Comparison of ENCODE assay signal across 1 cellular context in genomic region chr11:68012044-68012842, GRCh38.
TF ChIP-seq lines count a peak whose summit lies in the region.

No MANE protein-coding gene starts in this region.

TF ChIP-seq in IMR-90, 13 proteins besides CTCF, POLR2A, EP300 and RAD21:
- TF ChIP-seq SMC3 (IDR thresholded peaks at IDR 0.05; ENCODE audit: low read depth, low read length), result no peak
- TF ChIP-seq FOS (IDR thresholded peaks at IDR 0.05; ENCODE audit: low read depth, low read length), result no peak
- no peak for TF ChIP-seq NFE2L2 (IDR thresholded peaks at IDR 0.05; ENCODE audit: low read depth, low read length)
- TF ChIP-seq ELK1 (IDR thresholded peaks at IDR 0.05; ENCODE audit: borderline replicate concordance, low read depth, low read length), result no peak
- TF ChIP-seq RFX5 (IDR thresholded peaks at IDR 0.05; ENCODE audit: low read depth, low read length), result no peak
- TF ChIP-seq, protein P1, sequence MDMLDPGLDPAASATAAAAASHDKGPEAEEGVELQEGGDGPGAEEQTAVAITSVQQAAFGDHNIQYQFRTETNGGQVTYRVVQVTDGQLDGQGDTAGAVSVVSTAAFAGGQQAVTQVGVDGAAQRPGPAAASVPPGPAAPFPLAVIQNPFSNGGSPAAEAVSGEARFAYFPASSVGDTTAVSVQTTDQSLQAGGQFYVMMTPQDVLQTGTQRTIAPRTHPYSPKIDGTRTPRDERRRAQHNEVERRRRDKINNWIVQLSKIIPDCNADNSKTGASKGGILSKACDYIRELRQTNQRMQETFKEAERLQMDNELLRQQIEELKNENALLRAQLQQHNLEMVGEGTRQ (IDR thresholded peaks at IDR 0.05; ENCODE audit: low read depth, low read length), result no peak
- no peak for TF ChIP-seq CEBPB (IDR thresholded peaks at IDR 0.05; ENCODE audit: low read depth, low read length)
